ENCODE assay signal across 23 cellular contexts in the genomic region with DNA sequence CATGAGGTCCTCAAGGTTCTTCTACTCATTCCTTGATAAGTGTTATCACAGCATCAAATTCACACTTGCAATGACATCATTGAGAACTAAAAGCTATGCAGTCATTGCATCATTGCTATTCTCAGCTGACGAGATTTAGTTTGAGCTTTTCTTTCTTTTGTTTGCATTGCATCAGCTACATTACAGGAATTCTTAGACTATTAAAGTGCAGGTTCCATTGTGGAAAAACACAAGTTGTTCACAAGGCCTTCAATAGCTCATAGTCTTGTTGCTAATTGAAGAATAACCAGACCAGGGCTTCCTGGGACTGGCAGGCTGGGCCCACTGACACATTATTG.
DNase-seq lines count a peak whose midpoint lies in the region; ATAC-seq, FAIRE-seq and TF ChIP-seq lines count a peak whose summit lies in the region.
"Had no signal": no experiment of that assay in that cellular context is flagged by ENCODE, and none has a peak within 500 bp of the region (broad histone marks: within the 10 kb centered on the region; RNA-seq: fewer than 3 reads in every experiment).

No MANE protein-coding gene starts in this region.

- TF ChIP-seq CTCF in K562 (IDR thresholded peaks at IDR 0.05 in 2 of 3, conservative IDR thresholded peaks at IDR 0.05 in 1 of 3; ENCODE audit: insufficient read depth in 2 of 3, low read depth in 1 of 3, low read length in 3 of 3) (no peak), fibroblast of the aortic adventitia (IDR thresholded peaks at IDR 0.05; ENCODE audit: insufficient read depth, low read length) (no peak), retinal pigment epithelial cell (conservative IDR thresholded peaks at IDR 0.05; ENCODE audit: low read depth, low read length) (no peak), adrenal gland (IDR thresholded peaks at IDR 0.05) (no peak)

- TF ChIP-seq POLR2A in K562 (conservative IDR thresholded peaks at IDR 0.05) (no peak), adrenal gland (IDR thresholded peaks at IDR 0.05) (no peak)

- CTCF ChIA-PET in K562 (lab: Yijun Ruan, JAX; ENCODE audit: low intra/inter-chr PET ratio), result no interaction called here

- in situ Hi-C loops in K562 (cut with MboI), result no loop called here

- H2AFZ ChIP-seq in K562 (ENCODE audit: low read depth, low read length), result no peak overlapping the region
- H2AFZ ChIP-seq: neural progenitor cell had no signal

- H4K20me1 ChIP-seq in K562 (replicated peaks; ENCODE audit: control insufficient read depth, insufficient read depth, low read length), result no peaks in the 10 kb centered on the region

- 6% methylated on average over 1 of the region's 1 CpG for WGBS in K562 (ENCODE audit: insufficient coverage, low coverage, missing lambda C conversion rate)
- WGBS in adrenal gland, 4 donors, result 0 to 59% (median 44%) methylated on average over 1 of the region's 1 CpG

- H3K27ac ChIP-seq in K562 (ENCODE audit: extremely low read depth, low read depth, low read length) (no peak overlapping the region), adrenal gland (no peak overlapping the region)
- H3K27ac ChIP-seq: 22Rv1, epithelial cell of prostate, neural progenitor cell, SJCRH30, transverse colon had no signal

- H3K4me3 ChIP-seq in K562 (no peak overlapping the region), fibroblast of the aortic adventitia (ENCODE audit: low read depth, low read length) (no peak overlapping the region), retinal pigment epithelial cell (ENCODE audit: low read length) (no peak overlapping the region), adrenal gland (no peak overlapping the region)
- H3K4me3 ChIP-seq: neural progenitor cell, SJCRH30, transverse colon had no signal

- no peaks in the 10 kb centered on the region for H3K9me1 ChIP-seq in K562 (ENCODE audit: control insufficient read depth, insufficient read depth, low read length)

- no TSS peak for BruUV-seq in K562 (replicated peaks; lab: Mats Ljungman, UMichigan)

- POLR2A ChIA-PET in K562 (lab: Yijun Ruan, JAX), result no interaction called here

- H3K9ac ChIP-seq in K562 (ENCODE audit: insufficient read depth in 1 of 2, low read depth in 2 of 2, low read length in 2 of 2), result no peak overlapping the region
- H3K9ac ChIP-seq: neural progenitor cell had no signal

- TF ChIP-seq RAD21 in K562 (CRISPR knock-in tag; conservative IDR thresholded peaks at IDR 0.05 in 1 of 2, IDR thresholded peaks at IDR 0.05 in 1 of 2), result no peak

- DNase-seq in SIG-M5 treated with dmso at 0.1 percent for 504 hours (lab: John Stamatoyannopoulos, UW; ENCODE audit: unreplicated experiment) (peak; percentile 2), SIG-M5 (lab: John Stamatoyannopoulos, UW) (no peak), K562 (ENCODE audit: extremely low read depth in 1 of 4, low spot score in 3 of 4) (no peak), fibroblast of the aortic adventitia (ENCODE audit: low read depth) (peak; percentile 89), retinal pigment epithelial cell (ENCODE audit: low read depth) (peak; percentile 7), RKO (ENCODE audit: low spot score) (no peak), adrenal gland (no peak), NCI-H1694 treated with DMSO at 0.1 percent for 48 hours (lab: John Stamatoyannopoulos, UW) (no peak)
- DNase-seq: activated CD4-positive, alpha-beta T cell treated with anti-CD3 and anti-CD28 coated beads for 36 hours; activated naive CD4-positive, alpha-beta T cell; activated T-cell treated with anti-CD3 and anti-CD28 coated beads, Interleukin-2, amount 50 U/mL, for 24 hours; amygdala; GDM1; NCI-H1105 treated with DMSO at 0.1 percent for 48 hours; NCI-H2081 treated with DMSO at 0.1 percent for 48 hours; NCI-H345; PC-3; SJCRH30; transverse colon had no signal

- no peaks in the 10 kb centered on the region for H3K36me3 ChIP-seq in K562 (ENCODE audit: control insufficient read depth, insufficient read depth, low read length)
- H3K36me3 ChIP-seq in adrenal gland (replicated peaks in 1 of 2), result no peaks in the 10 kb centered on the region
- H3K36me3 ChIP-seq: neural progenitor cell, SJCRH30, transverse colon had no signal

- H3K4me1 ChIP-seq in K562 (replicated peaks in 1 of 2; ENCODE audit: control insufficient read depth in 2 of 2, insufficient read depth in 2 of 2, low read length in 2 of 2) (no peaks in the 10 kb centered on the region), adrenal gland (replicated peaks in 1 of 2) (no peaks in the 10 kb centered on the region)
- H3K4me1 ChIP-seq: neural progenitor cell, SJCRH30, transverse colon had no signal

- no peak for ATAC-seq in K562
- ATAC-seq: activated CD4-positive, alpha-beta T cell treated with anti-CD3 and anti-CD28 coated beads for 36 hours; PC-3 had no signal

- H3K9me3 ChIP-seq in K562 (replicated peaks; ENCODE audit: control insufficient read depth, insufficient read depth, low read depth, low read length) (no peaks in the 10 kb centered on the region), adrenal gland (replicated peaks in 1 of 3) (no peaks in the 10 kb centered on the region)
- H3K9me3 ChIP-seq: SJCRH30, transverse colon had no signal

- H3K27me3 ChIP-seq in K562 (ENCODE audit: control insufficient read depth in 2 of 2, insufficient read depth in 2 of 2, low read length in 2 of 2), result no peaks in the 10 kb centered on the region
- H3K27me3 ChIP-seq in adrenal gland, result no peaks in the 10 kb centered on the region
- H3K27me3 ChIP-seq: neural progenitor cell, SJCRH30, transverse colon had no signal

- FAIRE-seq in K562 (lab: Jason Lieb, UNC), result no peak
- FAIRE-seq: keratinocyte had no signal

- TF ChIP-seq EP300 in K562 (IDR thresholded peaks at IDR 0.05; ENCODE audit: low read length), result no peak

- H3K79me2 ChIP-seq in K562 (ENCODE audit: control insufficient read depth, insufficient read depth, low read length), result no peaks in the 10 kb centered on the region

- intact Hi-C loops in K562 (cut with micrococcal nuclease) (no loop called here), adrenal gland (cut with DNase I) (no loop called here)

- no peak overlapping the region for H3K4me2 ChIP-seq in K562 (ENCODE audit: insufficient read depth, low read length)
- H3K4me2 ChIP-seq: neural progenitor cell had no signal

TF ChIP-seq in K562, 482 proteins besides CTCF, POLR2A, EP300 and RAD21 (continues in another document):
- TF ChIP-seq DACH1 (IDR thresholded peaks at IDR 0.05; ENCODE audit: partially characterized antibody), result no peak
- TF ChIP-seq PTBP1 (IDR thresholded peaks at IDR 0.05; ENCODE audit: low read depth, low read length), result no peak
- TF ChIP-seq PML (IDR thresholded peaks at IDR 0.05; ENCODE audit: low read length), result no peak
- TF ChIP-seq HCFC1 (IDR thresholded peaks at IDR 0.05; ENCODE audit: low read depth, low read length), result no peak
- no peak for TF ChIP-seq CEBPG (CRISPR knock-in tag; IDR thresholded peaks at IDR 0.05)
- TF ChIP-seq CEBPG (tag; conservative IDR thresholded peaks at IDR 0.05 in 1 of 2, IDR thresholded peaks at IDR 0.05 in 1 of 2), result peak; percentile 64 to 87; a peak in 3 of 4 replicates
- no peak for TF ChIP-seq SMARCE1 (IDR thresholded peaks at IDR 0.05)
- 0 out of 2 replicates have a peak, but pooled peaks have one; percentile 48 for TF ChIP-seq JUN (IDR thresholded peaks at IDR 0.05; ENCODE audit: borderline replicate concordance, low read depth, low read length)
- TF ChIP-seq JUN (CRISPR knock-in tag; IDR thresholded peaks at IDR 0.05; ENCODE audit: borderline replicate concordance), result no peak
- no peak for TF ChIP-seq NELFE (IDR thresholded peaks at IDR 0.05; ENCODE audit: insufficient read depth, insufficient read length)
- TF ChIP-seq ARID2 (IDR thresholded peaks at IDR 0.05), result no peak
- no peak for TF ChIP-seq HEY1 (CRISPR knock-in tag; IDR thresholded peaks at IDR 0.05; ENCODE audit: borderline replicate concordance)
- TF ChIP-seq SAFB (IDR thresholded peaks at IDR 0.05; ENCODE audit: borderline replicate concordance, low read depth, low read length), result no peak
- no peak for TF ChIP-seq FOXK1 (CRISPR knock-in tag; IDR thresholded peaks at IDR 0.05; ENCODE audit: borderline replicate concordance)
- no peak for TF ChIP-seq FOXA3 (CRISPR knock-in tag; conservative IDR thresholded peaks at IDR 0.05 in 1 of 2, IDR thresholded peaks at IDR 0.05 in 1 of 2)

Comparison
In these comparisons a context has a peak if more than half of its experiments do, and no peak if none do; other contexts are left out.
1. DNase-seq: peak in SIG-M5 treated with dmso at 0.1 percent for 504 hours (single experiment), fibroblast of the aortic adventitia (single experiment) and retinal pigment epithelial cell (single experiment); none in SIG-M5 (single experiment), K562 (0 of 4), RKO (single experiment), adrenal gland (0 of 7) and NCI-H1694 treated with DMSO at 0.1 percent for 48 hours (single experiment).